ENCODE assay signal across 8 cellular contexts in genomic region chr14:77302926-77303325, GRCh38. TPM values are rescaled to one million over a fixed set of nuclear protein-coding genes. Genes with fewer than 3 reads are reported as not detected.
DNase-seq lines count a peak whose midpoint lies in the region; ATAC-seq, FAIRE-seq and TF ChIP-seq lines count a peak whose summit lies in the region.

No MANE protein-coding gene starts in this region.

- intact Hi-C loops in HepG2 (cut with micrococcal nuclease; ENCODE audit: unreplicated experiment) = loop anchor here (1.0 kb wide), 1 partner anchor 17 kb away; the partner anchor contains the start of gene POMT2

- in situ Hi-C loops in HepG2 (cut with HindIII; ENCODE audit: extremely low pct_ligation_motif_present, low pct_unique_long_range_greater_than_20kb) = loop anchor here (10.0 kb wide), 2 partner anchors 112 to 242 kb away; no protein-coding TSS in a partner anchor

- H4K20me1 ChIP-seq in HepG2 (ENCODE audit: insufficient read depth, low read length) = no peaks in the 10 kb centered on the region

- DNase-seq in AG10803 (ENCODE audit: low read depth) = peak; percentile 37
- peak; percentile 15 for DNase-seq in activated T-helper 9 cell treated with anti-CD3 and anti-CD28 coated beads, Interleukin-2, amount 50 U/mL, for 16 hours (ENCODE audit: low read depth)
- DNase-seq in HepG2 (ENCODE audit: low spot score) = peak; percentile 90
- no peak for DNase-seq in amygdala (lab: John Stamatoyannopoulos, UW)
- no peak for DNase-seq in NCI-H446 (lab: John Stamatoyannopoulos, UW)

- no peak overlapping the region for H3K4me3 ChIP-seq in AG10803 (ENCODE audit: low read length)
- H3K4me3 ChIP-seq in HepG2 (replicated peaks in 1 of 3; ENCODE audit: insufficient read depth in 1 of 3, low read depth in 2 of 3, low read length in 3 of 3) = no peak overlapping the region

- H3K36me3 ChIP-seq in HepG2 (replicated peaks in 1 of 2; ENCODE audit: control insufficient read depth in 1 of 2, insufficient read depth in 2 of 2, low read length in 2 of 2) = peaks cover 19 to 30% of the 10 kb centered on the region in 2 experiments

- no peak for TF ChIP-seq CTCF in AG10803 (conservative IDR thresholded peaks at IDR 0.05; ENCODE audit: low read length)
- TF ChIP-seq CTCF in HepG2 (CRISPR knock-in tag; IDR thresholded peaks at IDR 0.05) = no peak

- H2AFZ ChIP-seq in HepG2 (ENCODE audit: low read length) = no peak overlapping the region

- ATAC-seq in HG03342 (IDR thresholded peaks at IDR 0.05; ENCODE audit: unreplicated experiment) (peak; percentile 45), HepG2 (peak; percentile 91), HG03469 (IDR thresholded peaks at IDR 0.05; ENCODE audit: unreplicated experiment) (no peak), HG03139 (IDR thresholded peaks at IDR 0.05; ENCODE audit: unreplicated experiment) (no peak)

- TF ChIP-seq RAD21 in HepG2 (CRISPR knock-in tag; IDR thresholded peaks at IDR 0.05) = no peak

- peak overlapping the region; percentile 36 for H3K4me2 ChIP-seq in HepG2 (ENCODE audit: low read depth, low read length)

- BruUV-seq in HepG2 (replicated peaks; lab: Mats Ljungman, UMichigan) = no TSS peak

- FAIRE-seq in HepG2 (lab: Jason Lieb, UNC) = peak; percentile 73

- TF ChIP-seq EP300 in HepG2 (IDR thresholded peaks at IDR 0.05; ENCODE audit: low read depth in 2 of 2, low read length in 2 of 2) (peak in 1 of 2 experiments; percentile 60; a peak in 1 of 4 replicates), HepG2 (CRISPR knock-in tag; IDR thresholded peaks at IDR 0.05; ENCODE audit: borderline replicate concordance) (0 out of 2 replicates have a peak, but pooled peaks have one; percentile 24)

- TF ChIP-seq POLR2A in HepG2 (IDR thresholded peaks at IDR 0.05; ENCODE audit: insufficient read depth in 1 of 2, low read depth in 2 of 2, low read length in 2 of 2) = peak in 1 of 2 experiments; percentile 52; a peak in 1 of 4 replicates

- H3K27ac ChIP-seq in HepG2 (ENCODE audit: extremely low read length, insufficient read depth, low read length) = peak overlapping the region; percentile 66

- no peaks in the 10 kb centered on the region for H3K9me3 ChIP-seq in HepG2 (ENCODE audit: low read length)

- peak overlapping the region; percentile 55; the same call in 1 of the 2 replicates for H3K9ac ChIP-seq in HepG2 (ENCODE audit: insufficient read depth, low read depth, low read length)

- peaks cover 56% of the 10 kb centered on the region for H3K4me1 ChIP-seq in HepG2 (ENCODE audit: insufficient read depth, low read length)

- 76% methylated on average over 5 of the region's 5 CpGs for WGBS in HepG2 (ENCODE audit: low lambda C conversion rate)

- H3K79me2 ChIP-seq in HepG2 (ENCODE audit: insufficient read depth, low read length) = no peaks in the 10 kb centered on the region

- POLR2A ChIA-PET in HepG2 (lab: Yijun Ruan, JAX) = interaction anchor here (0.8 to 5.3 kb wide), 4 partner anchors 12 to 196 kb away, joined by 3 to 70 read pairs (median 20); partner anchors contain the start of genes GSTZ1, ISM2 and POMT2

- CTCF ChIA-PET in HepG2 (lab: Yijun Ruan, JAX; ENCODE audit: low intra/inter-chr PET ratio, low total read pairs) = interaction anchor here (4.3 kb wide), 1 partner anchor 13 kb away, joined by 54 read pairs; no protein-coding TSS in a partner anchor

- no peaks in the 10 kb centered on the region for H3K27me3 ChIP-seq in HepG2 (ENCODE audit: control insufficient read depth in 1 of 2, insufficient read depth in 2 of 2, low read length in 2 of 2)

TF ChIP-seq in HepG2, 621 proteins besides CTCF, POLR2A, EP300 and RAD21 (continues in another document):
- TF ChIP-seq SMAD3 (CRISPR knock-in tag; IDR thresholded peaks at IDR 0.05) = 0 out of 2 replicates have a peak, but pooled peaks have one; percentile 33
- TF ChIP-seq GABPB1 (CRISPR knock-in tag; IDR thresholded peaks at IDR 0.05) = 0 out of 2 replicates have a peak, but pooled peaks have one; percentile 35
- no peak for TF ChIP-seq GPN1 (CRISPR knock-in tag; IDR thresholded peaks at IDR 0.05; ENCODE audit: borderline replicate concordance)
- TF ChIP-seq ZNF607 (CRISPR knock-in tag; IDR thresholded peaks at IDR 0.05; ENCODE audit: borderline replicate concordance) = no peak
- no peak for TF ChIP-seq ZNF263 (CRISPR knock-in tag; IDR thresholded peaks at IDR 0.05)
- TF ChIP-seq FOXA1 (IDR thresholded peaks at IDR 0.05) = 0 out of 2 replicates have a peak, but pooled peaks have one; percentile 20
- TF ChIP-seq FOXA1 (CRISPR knock-in tag; IDR thresholded peaks at IDR 0.05) = peak; percentile 82

RNA-seq across cellular contexts. Expression of gene POMT2, which starts 17.8 kb away (rescaled TPM):
- total RNA-seq in HepG2 (2016; rRNA removed; fragmentation: Illumina TruSeq; extraction: Trizol) = 7.9 and 15.9 TPM in 2 replicates
- total RNA-seq in HepG2 (2016; cell fraction: cytosol; rRNA removed; fragmentation: Illumina TruSeq; extraction: Trizol; ENCODE audit: low read depth) = 4.5 and 5.3 TPM in 2 replicates
- total RNA-seq in HepG2 (2016; cell fraction: insoluble cytoplasmic fraction; rRNA removed; fragmentation: Illumina TruSeq; extraction: Trizol) = 5.7 and 18.9 TPM in 2 replicates
- 5.6 and 9.7 TPM in 2 replicates for total RNA-seq in HepG2 (2016; cell fraction: membrane; rRNA removed; fragmentation: Illumina TruSeq; extraction: Trizol)
- total RNA-seq in HepG2 (2016; cell fraction: nucleus; rRNA removed; fragmentation: Illumina TruSeq; extraction: Trizol) = 26.2 and 26.6 TPM in 2 replicates
- 15.3 and 17.7 TPM in 2 replicates for polyA plus RNA-seq in HepG2 (2011; rRNA removed)
- polyA plus RNA-seq in HepG2 (2011; cell fraction: cytosol; rRNA removed) = 5.3 and 6.1 TPM in 2 replicates
- polyA plus RNA-seq in HepG2 (2011; cell fraction: nucleus; rRNA removed) = 104 and 129 TPM in 2 replicates
- 10.4 and 12.2 TPM in 2 replicates for polyA plus RNA-seq in HepG2 (2012)
- polyA plus RNA-seq in HepG2 (2016; cell fraction: cytosol; fragmentation: Illumina TruSeq; extraction: Trizol; ENCODE audit: low read depth) = 5.4 and 5.6 TPM in 2 replicates
- 10.3 and 13.4 TPM in 2 replicates for polyA plus RNA-seq in HepG2 (2016; cell fraction: insoluble cytoplasmic fraction; fragmentation: Illumina TruSeq; extraction: Trizol; ENCODE audit: low read depth)
- 8.1 and 9.6 TPM in 2 replicates for polyA plus RNA-seq in HepG2 (2016; cell fraction: membrane; fragmentation: Illumina TruSeq; extraction: Trizol; ENCODE audit: low read depth)
- polyA plus RNA-seq in HepG2 (2016; cell fraction: nucleus; fragmentation: Illumina TruSeq; extraction: Trizol; ENCODE audit: insufficient read depth, low read depth) = 96.8 and 106 TPM in 2 replicates
- 34.5 and 36.8 TPM in 2 replicates for polyA minus RNA-seq in HepG2 (2011; rRNA and poly(A)+ RNA removed; ENCODE audit: low replicate concordance)
- 6.0 and 8.1 TPM in 2 replicates for polyA minus RNA-seq in HepG2 (2011; cell fraction: cytosol; rRNA and poly(A)+ RNA removed)
- polyA minus RNA-seq in HepG2 (2011; cell fraction: nucleus; rRNA and poly(A)+ RNA removed) = 38.1 and 42.3 TPM in 2 replicates

RNA-seq across cellular contexts. Expression of gene GSTZ1, which starts 17.9 kb away (rescaled TPM):
- total RNA-seq in HepG2 (2016; rRNA removed; fragmentation: Illumina TruSeq; extraction: Trizol) = 26.9 and 27.6 TPM in 2 replicates
- total RNA-seq in HepG2 (2016; cell fraction: cytosol; rRNA removed; fragmentation: Illumina TruSeq; extraction: Trizol; ENCODE audit: low read depth) = 6.7 and 6.9 TPM in 2 replicates
- 26.1 and 26.7 TPM in 2 replicates for total RNA-seq in HepG2 (2016; cell fraction: insoluble cytoplasmic fraction; rRNA removed; fragmentation: Illumina TruSeq; extraction: Trizol)
- total RNA-seq in HepG2 (2016; cell fraction: membrane; rRNA removed; fragmentation: Illumina TruSeq; extraction: Trizol) = 10.4 TPM in 2 replicates
- 19.7 and 22.0 TPM in 2 replicates for total RNA-seq in HepG2 (2016; cell fraction: nucleus; rRNA removed; fragmentation: Illumina TruSeq; extraction: Trizol)
- polyA plus RNA-seq in HepG2 (2011; rRNA removed) = 14.4 and 15.7 TPM in 2 replicates
- 15.4 and 20.2 TPM in 2 replicates for polyA plus RNA-seq in HepG2 (2011; cell fraction: cytosol; rRNA removed)
- polyA plus RNA-seq in HepG2 (2011; cell fraction: nucleus; rRNA removed) = 25.0 and 27.1 TPM in 2 replicates
- 18.1 and 18.4 TPM in 2 replicates for polyA plus RNA-seq in HepG2 (2012)
- polyA plus RNA-seq in HepG2 (2016; cell fraction: cytosol; fragmentation: Illumina TruSeq; extraction: Trizol; ENCODE audit: low read depth) = 4.9 and 5.3 TPM in 2 replicates
- 29.6 and 30.1 TPM in 2 replicates for polyA plus RNA-seq in HepG2 (2016; cell fraction: insoluble cytoplasmic fraction; fragmentation: Illumina TruSeq; extraction: Trizol; ENCODE audit: low read depth)
- polyA plus RNA-seq in HepG2 (2016; cell fraction: membrane; fragmentation: Illumina TruSeq; extraction: Trizol; ENCODE audit: low read depth) = 7.6 and 9.5 TPM in 2 replicates
- polyA plus RNA-seq in HepG2 (2016; cell fraction: nucleus; fragmentation: Illumina TruSeq; extraction: Trizol; ENCODE audit: insufficient read depth, low read depth) = 20.3 and 23.0 TPM in 2 replicates
- polyA minus RNA-seq in HepG2 (2011; rRNA and poly(A)+ RNA removed; ENCODE audit: low replicate concordance) = 25.0 and 25.5 TPM in 2 replicates
- 3.9 and 5.6 TPM in 2 replicates for polyA minus RNA-seq in HepG2 (2011; cell fraction: cytosol; rRNA and poly(A)+ RNA removed)
- 37.7 and 42.4 TPM in 2 replicates for polyA minus RNA-seq in HepG2 (2011; cell fraction: nucleus; rRNA and poly(A)+ RNA removed)

RNA-seq across cellular contexts. Expression of gene NGB, which starts 31.9 kb away (rescaled TPM):
- not detected in 2 replicates for total RNA-seq in HepG2 (2016; rRNA removed; fragmentation: Illumina TruSeq; extraction: Trizol)
- total RNA-seq in HepG2 (2016; cell fraction: cytosol; rRNA removed; fragmentation: Illumina TruSeq; extraction: Trizol; ENCODE audit: low read depth) = not detected in 2 replicates
- not detected in 2 replicates for total RNA-seq in HepG2 (2016; cell fraction: insoluble cytoplasmic fraction; rRNA removed; fragmentation: Illumina TruSeq; extraction: Trizol)
- total RNA-seq in HepG2 (2016; cell fraction: membrane; rRNA removed; fragmentation: Illumina TruSeq; extraction: Trizol) = not detected in 2 replicates
- not detected in 2 replicates for total RNA-seq in HepG2 (2016; cell fraction: nucleus; rRNA removed; fragmentation: Illumina TruSeq; extraction: Trizol)
- polyA plus RNA-seq in HepG2 (2011; rRNA removed) = 0.04 and 0.05 TPM in 2 replicates
- polyA plus RNA-seq in HepG2 (2011; cell fraction: cytosol; rRNA removed) = 0.03 and 0.09 TPM in 2 replicates
- not detected in 2 replicates for polyA plus RNA-seq in HepG2 (2011; cell fraction: nucleus; rRNA removed)
- polyA plus RNA-seq in HepG2 (2012) = not detected in 2 replicates
- polyA plus RNA-seq in HepG2 (2016; cell fraction: cytosol; fragmentation: Illumina TruSeq; extraction: Trizol; ENCODE audit: low read depth) = not detected in 2 replicates
- not detected in 2 replicates for polyA plus RNA-seq in HepG2 (2016; cell fraction: insoluble cytoplasmic fraction; fragmentation: Illumina TruSeq; extraction: Trizol; ENCODE audit: low read depth)
- polyA plus RNA-seq in HepG2 (2016; cell fraction: membrane; fragmentation: Illumina TruSeq; extraction: Trizol; ENCODE audit: low read depth) = 0.09 TPM in 1 of 2 replicates, not detected in the other
- polyA plus RNA-seq in HepG2 (2016; cell fraction: nucleus; fragmentation: Illumina TruSeq; extraction: Trizol; ENCODE audit: insufficient read depth, low read depth) = not detected in 2 replicates
- polyA minus RNA-seq in HepG2 (2011; rRNA and poly(A)+ RNA removed; ENCODE audit: low replicate concordance) = not detected in 2 replicates
- polyA minus RNA-seq in HepG2 (2011; cell fraction: cytosol; rRNA and poly(A)+ RNA removed) = not detected in 2 replicates
- not detected in 2 replicates for polyA minus RNA-seq in HepG2 (2011; cell fraction: nucleus; rRNA and poly(A)+ RNA removed)

Comparison
In these comparisons a context has a peak if more than half of its experiments do, and no peak if none do; other contexts are left out.
1. DNase-seq: peak in AG10803 (single experiment), activated T-helper 9 cell treated with anti-CD3 and anti-CD28 coated beads, Interleukin-2, amount 50 U/mL, for 16 hours (single experiment) and HepG2 (single experiment); none in amygdala (0 of 56) and NCI-H446 (0 of 2).
2. ATAC-seq: peak in HG03342 (single experiment) and HepG2 (single experiment); none in HG03469 (single experiment) and HG03139 (single experiment).